Comparison of ENCODE assay signal across 8 cellular contexts in the genomic region with DNA sequence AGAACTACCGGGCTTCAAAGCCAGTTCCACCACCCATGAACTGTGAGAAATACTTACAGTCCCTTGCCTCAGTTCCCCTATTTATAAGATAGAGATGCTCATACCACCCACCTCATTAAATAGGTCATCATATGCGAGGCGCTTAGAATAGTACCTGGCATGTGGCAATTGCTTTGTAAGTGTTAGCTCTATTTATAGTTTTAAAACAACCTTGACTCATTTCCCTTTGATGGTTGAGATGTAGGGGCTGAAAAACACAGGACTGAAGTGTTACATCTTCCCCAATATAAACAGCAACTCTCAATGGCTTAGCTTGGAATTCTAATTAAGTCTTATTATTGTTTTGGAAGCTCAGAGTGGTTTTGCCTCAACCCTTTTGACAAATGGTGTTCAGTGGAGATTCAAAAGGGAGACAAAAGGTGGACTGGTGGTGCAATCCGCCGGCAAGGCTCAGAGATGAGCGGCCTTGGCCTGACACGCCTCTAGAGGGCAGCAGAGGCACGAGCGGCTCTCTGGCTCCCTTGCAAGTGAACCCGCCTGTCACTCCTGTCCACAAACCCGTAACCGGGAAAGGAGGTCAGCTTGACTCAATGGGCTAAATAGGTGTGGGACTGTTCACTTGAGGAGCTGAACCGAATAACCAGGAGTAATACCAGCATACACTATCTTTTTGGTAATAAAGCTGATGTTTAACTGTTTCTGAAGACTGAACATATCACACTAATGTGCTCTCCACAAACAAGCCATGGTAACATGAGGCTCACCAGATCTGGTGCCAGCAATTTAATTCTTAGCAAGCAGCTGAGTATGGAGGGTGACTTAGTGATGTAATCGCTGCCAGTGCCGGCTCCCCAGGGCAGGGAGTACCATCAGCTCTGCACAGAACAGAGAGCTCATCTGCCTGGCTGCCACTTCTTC. TPM values are rescaled to one million over a fixed set of nuclear protein-coding genes. Genes with fewer than 3 reads are reported as not detected.
A peak's percentile ranks its signal among the peaks of the same experiment; 100 is the strongest.
DNase-seq lines count a peak whose midpoint lies in the region; ATAC-seq and TF ChIP-seq lines count a peak whose summit lies in the region.

No MANE protein-coding gene starts in this region.

- no peaks in the 10 kb centered on the region for H3K27me3 ChIP-seq in effector memory CD4-positive, alpha-beta T cell (replicated peaks; ENCODE audit: control insufficient read depth, insufficient read depth, low read length, poor library complexity, severe bottlenecking)

- CTCF ChIA-PET in activated CD8-positive, alpha-beta T cell treated with anti-CD3 and anti-CD28 coated beads, Interleukin-2, amount 10 ng/mL, durations not matched to agents 7 days and 5 days (lab: Charles Lee): interaction anchor here (0.6 to 9.9 kb wide), 48 partner anchors 10 to 399 kb away, joined by 3 to 486 read pairs (median 6); partner anchors contain the start of genes CENPF and SMYD2

- no peak overlapping the region for H3K27ac Mint-ChIP-seq in activated CD8-positive, alpha-beta T cell treated with anti-CD3 and anti-CD28 coated beads, Interleukin-2, amount 10 ng/mL, durations not matched to agents 7 days and 5 days
- H3K27ac Mint-ChIP-seq in mesothelial cell of epicardium: no peak overlapping the region

- peak; percentile 63 for DNase-seq in COLO829 (ENCODE audit: low spot score)
- DNase-seq in NCI-H82 (lab: John Stamatoyannopoulos, UW): peak; percentile 90
- peak; percentile 88 for DNase-seq in activated CD8-positive, alpha-beta T cell treated with anti-CD3 and anti-CD28 coated beads, Interleukin-2, amount 10 ng/mL, durations not matched to agents 7 days and 5 days
- DNase-seq in effector memory CD4-positive, alpha-beta T cell: peak; percentile 53 to 67 (median 55)
- peak; percentile 63 to 88 for DNase-seq in mesothelial cell of epicardium (ENCODE audit: low spot score in 2 of 2, unreplicated experiment in 2 of 2)
- DNase-seq in stimulated activated CD8-positive, alpha-beta memory T cell treated with anti-CD3 and anti-CD28 coated beads, Interleukin-2, amount 100 ng/mL, for 48 hours (ENCODE audit: low read depth in 2 of 2): peak; percentile 67 to 79

- H3K36me3 ChIP-seq in effector memory CD4-positive, alpha-beta T cell (ENCODE audit: control insufficient read depth, insufficient read depth, low read length): no peaks in the 10 kb centered on the region

- no peak overlapping the region for H3K4me3 Mint-ChIP-seq in activated CD8-positive, alpha-beta T cell treated with anti-CD3 and anti-CD28 coated beads, Interleukin-2, amount 10 ng/mL, durations not matched to agents 7 days and 5 days
- H3K4me3 Mint-ChIP-seq in mesothelial cell of epicardium: peak overlapping the region; percentile 33

- no peaks in the 10 kb centered on the region for H3K4me1 ChIP-seq in effector memory CD4-positive, alpha-beta T cell (ENCODE audit: control insufficient read depth, insufficient read depth, low read length, poor library complexity, severe bottlenecking)

- H3K36me3 Mint-ChIP-seq in activated CD8-positive, alpha-beta T cell treated with anti-CD3 and anti-CD28 coated beads, Interleukin-2, amount 10 ng/mL, durations not matched to agents 7 days and 5 days (ENCODE audit: low read depth): no peaks in the 10 kb centered on the region
- no peaks in the 10 kb centered on the region for H3K36me3 Mint-ChIP-seq in mesothelial cell of epicardium

- H3K27me3 Mint-ChIP-seq in activated CD8-positive, alpha-beta T cell treated with anti-CD3 and anti-CD28 coated beads, Interleukin-2, amount 10 ng/mL, durations not matched to agents 7 days and 5 days (ENCODE audit: low read depth): peaks cover 49% of the 10 kb centered on the region
- peaks cover 4% of the 10 kb centered on the region for H3K27me3 Mint-ChIP-seq in mesothelial cell of epicardium (ENCODE audit: low read depth)

- TF ChIP-seq CTCF in mesothelial cell of epicardium (IDR thresholded peaks at IDR 0.05; ENCODE audit: unreplicated experiment): peak; percentile 68

- H3K9me3 Mint-ChIP-seq in activated CD8-positive, alpha-beta T cell treated with anti-CD3 and anti-CD28 coated beads, Interleukin-2, amount 10 ng/mL, durations not matched to agents 7 days and 5 days (ENCODE audit: insufficient read depth): no peaks in the 10 kb centered on the region
- H3K9me3 Mint-ChIP-seq in mesothelial cell of epicardium: peaks cover 3% of the 10 kb centered on the region

- ATAC-seq in GM19467 (IDR thresholded peaks at IDR 0.05; ENCODE audit: unreplicated experiment) (peak; percentile 92), HG03565 (IDR thresholded peaks at IDR 0.05; ENCODE audit: unreplicated experiment) (peak; percentile 77)
- ATAC-seq in activated CD8-positive, alpha-beta T cell treated with anti-CD3 and anti-CD28 coated beads, Interleukin-2, amount 10 ng/mL, durations not matched to agents 7 days and 5 days: peak; percentile 96

- H3K4me1 Mint-ChIP-seq in activated CD8-positive, alpha-beta T cell treated with anti-CD3 and anti-CD28 coated beads, Interleukin-2, amount 10 ng/mL, durations not matched to agents 7 days and 5 days (ENCODE audit: low read depth): peaks cover 20% of the 10 kb centered on the region
- peaks cover 6% of the 10 kb centered on the region for H3K4me1 Mint-ChIP-seq in mesothelial cell of epicardium

- POLR2A ChIA-PET in activated CD8-positive, alpha-beta T cell treated with anti-CD3 and anti-CD28 coated beads, Interleukin-2, amount 10 ng/mL, durations not matched to agents 7 days and 5 days (lab: Charles Lee): interaction anchor here (0.6 to 1.5 kb wide), 3 partner anchors 19 to 75 kb away, joined by 3 to 4 read pairs (median 4); partner anchors contain the start of gene SMYD2

- H3K27ac ChIP-seq in effector memory CD4-positive, alpha-beta T cell (ENCODE audit: insufficient read depth, low read length, poor library complexity, severe bottlenecking): no peak overlapping the region

- H3K9me3 ChIP-seq in effector memory CD4-positive, alpha-beta T cell (ENCODE audit: control insufficient read depth, low read length): no peaks in the 10 kb centered on the region

- H3K4me3 ChIP-seq in effector memory CD4-positive, alpha-beta T cell (ENCODE audit: insufficient read depth, low read depth, low read length, poor library complexity, severe bottlenecking): no peak overlapping the region

RNA-seq across cellular contexts. Expression of gene SMYD2, which starts 19.5 kb away (rescaled TPM):
- total RNA-seq in activated CD8-positive, alpha-beta T cell treated with anti-CD3 and anti-CD28 coated beads, Interleukin-2, amount 10 ng/mL, durations not matched to agents 7 days and 5 days: 10 to 100 TPM; 37.2 to 38.4 TPM
- 34.8 to 35.8 TPM (median 35.3 TPM) in 3 replicates for total RNA-seq in mesothelial cell of epicardium
